In the genomic region with DNA sequence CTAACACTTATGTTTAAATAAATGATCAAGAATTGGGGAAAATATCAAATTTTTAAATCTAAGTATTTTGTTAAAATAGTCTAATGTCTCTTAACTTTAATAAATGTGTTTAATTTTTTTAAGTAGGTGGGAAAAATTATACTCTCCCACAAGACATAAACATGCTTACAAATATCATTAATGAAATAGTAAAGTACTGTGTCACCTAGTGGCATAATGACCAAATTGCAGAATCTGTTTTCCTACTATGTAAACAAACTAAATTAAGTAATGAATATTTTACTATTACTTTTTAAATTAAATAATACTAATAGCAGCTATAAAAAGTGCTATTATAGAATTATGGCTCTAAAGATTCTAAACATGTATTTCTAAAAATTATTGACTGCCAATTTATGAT, we compare ENCODE assay signal across 12 cellular contexts. TPM values are rescaled to one million over a fixed set of nuclear protein-coding genes. Genes with fewer than 3 reads are reported as not detected.
A peak's percentile ranks its signal among the peaks of the same experiment; 100 is the strongest.
DNase-seq lines count a peak whose midpoint lies in the region; ATAC-seq, FAIRE-seq and TF ChIP-seq lines count a peak whose summit lies in the region.
"Had no signal": no experiment of that assay in that cellular context is flagged by ENCODE, and none has a peak within 500 bp of the region (broad histone marks: within the 10 kb centered on the region; RNA-seq: fewer than 3 reads in every experiment).

No MANE protein-coding gene starts in this region.

- CTCF ChIA-PET in activated CD4-positive, alpha-beta T cell treated with anti-CD3 and anti-CD28 coated beads, Interleukin-2, amount 10 ng/mL, durations not matched to agents 7 days and 5 days (lab: Charles Lee): interaction anchor here (0.7 kb wide), 1 partner anchor 75 kb away, joined by 3 read pairs; no protein-coding TSS in a partner anchor

- no peaks in the 10 kb centered on the region for H3K9me3 Mint-ChIP-seq in activated CD4-positive, alpha-beta T cell treated with anti-CD3 and anti-CD28 coated beads, Interleukin-2, amount 10 ng/mL, durations not matched to agents 7 days and 5 days
- no peaks in the 10 kb centered on the region for H3K9me3 Mint-ChIP-seq in activated T-helper 1 cell treated with anti-CD3 and anti-CD28 coated beads, Interleukin-12 subunit alpha, Interleukin-12 subunit beta, Interleukin-2, Interleukin-4 antibody, amounts not matched to agents 30 ng/mL and 10 ng/mL and 1 ng/mL, durations not matched to agents 14 hours and 24 hours and 36 hours

- H3K4me1 Mint-ChIP-seq in activated CD4-positive, alpha-beta T cell treated with anti-CD3 and anti-CD28 coated beads, Interleukin-2, amount 10 ng/mL, durations not matched to agents 7 days and 5 days: no peaks in the 10 kb centered on the region
- H3K4me1 Mint-ChIP-seq in activated T-helper 1 cell treated with anti-CD3 and anti-CD28 coated beads, Interleukin-12 subunit alpha, Interleukin-12 subunit beta, Interleukin-2, Interleukin-4 antibody, amounts not matched to agents 30 ng/mL and 10 ng/mL and 1 ng/mL, durations not matched to agents 14 hours and 24 hours and 36 hours (ENCODE audit: low read depth): no peaks in the 10 kb centered on the region

- in situ Hi-C loops in SK-MEL-5 (cut with HindIII; ENCODE audit: low pct_unique_long_range_greater_than_20kb, low sequenced_read_pairs): no loop called here

- intact Hi-C loops in activated T-helper 1 cell treated with anti-CD3 and anti-CD28 coated beads, Interleukin-12 subunit alpha, Interleukin-12 subunit beta, Interleukin-2, Interleukin-4 antibody, amounts not matched to agents 30 ng/mL and 10 ng/mL and 1 ng/mL, durations not matched to agents 14 hours and 24 hours and 36 hours (cut with micrococcal nuclease): no loop called here
- intact Hi-C loops in sciatic nerve (cut with DNase I): no loop called here

- H3K27ac Mint-ChIP-seq in activated CD4-positive, alpha-beta T cell treated with anti-CD3 and anti-CD28 coated beads, Interleukin-2, amount 10 ng/mL, durations not matched to agents 7 days and 5 days: no peak overlapping the region
- H3K27ac Mint-ChIP-seq in activated T-helper 1 cell treated with anti-CD3 and anti-CD28 coated beads, Interleukin-12 subunit alpha, Interleukin-12 subunit beta, Interleukin-2, Interleukin-4 antibody, amounts not matched to agents 30 ng/mL and 10 ng/mL and 1 ng/mL, durations not matched to agents 14 hours and 24 hours and 36 hours: no peak overlapping the region

- POLR2A ChIA-PET in activated CD4-positive, alpha-beta T cell treated with anti-CD3 and anti-CD28 coated beads, Interleukin-2, amount 10 ng/mL, durations not matched to agents 7 days and 5 days (lab: Charles Lee): no interaction called here

- H3K36me3 Mint-ChIP-seq in activated CD4-positive, alpha-beta T cell treated with anti-CD3 and anti-CD28 coated beads, Interleukin-2, amount 10 ng/mL, durations not matched to agents 7 days and 5 days (ENCODE audit: low read depth): peaks cover 36% of the 10 kb centered on the region
- peaks cover 18% of the 10 kb centered on the region for H3K36me3 Mint-ChIP-seq in activated T-helper 1 cell treated with anti-CD3 and anti-CD28 coated beads, Interleukin-12 subunit alpha, Interleukin-12 subunit beta, Interleukin-2, Interleukin-4 antibody, amounts not matched to agents 30 ng/mL and 10 ng/mL and 1 ng/mL, durations not matched to agents 14 hours and 24 hours and 36 hours (ENCODE audit: low read depth)

- FAIRE-seq in islet of Langerhans (lab: Jason Lieb, UNC): peak; percentile 85
- FAIRE-seq: GM18507 had no signal

- ATAC-seq in GM19351 (IDR thresholded peaks at IDR 0.05; ENCODE audit: unreplicated experiment) (peak; percentile 68), sciatic nerve (no peak)
- ATAC-seq: left lobe of liver had no signal

- H3K27me3 Mint-ChIP-seq in activated CD4-positive, alpha-beta T cell treated with anti-CD3 and anti-CD28 coated beads, Interleukin-2, amount 10 ng/mL, durations not matched to agents 7 days and 5 days: no peaks in the 10 kb centered on the region
- H3K27me3 Mint-ChIP-seq in activated T-helper 1 cell treated with anti-CD3 and anti-CD28 coated beads, Interleukin-12 subunit alpha, Interleukin-12 subunit beta, Interleukin-2, Interleukin-4 antibody, amounts not matched to agents 30 ng/mL and 10 ng/mL and 1 ng/mL, durations not matched to agents 14 hours and 24 hours and 36 hours (ENCODE audit: insufficient read depth): no peaks in the 10 kb centered on the region

- H3K4me3 Mint-ChIP-seq in activated CD4-positive, alpha-beta T cell treated with anti-CD3 and anti-CD28 coated beads, Interleukin-2, amount 10 ng/mL, durations not matched to agents 7 days and 5 days: no peak overlapping the region
- no peak overlapping the region for H3K4me3 Mint-ChIP-seq in activated T-helper 1 cell treated with anti-CD3 and anti-CD28 coated beads, Interleukin-12 subunit alpha, Interleukin-12 subunit beta, Interleukin-2, Interleukin-4 antibody, amounts not matched to agents 30 ng/mL and 10 ng/mL and 1 ng/mL, durations not matched to agents 14 hours and 24 hours and 36 hours

- no peak for DNase-seq in AG09319 (ENCODE audit: extremely low read depth, low read depth)
- DNase-seq in SK-MEL-5 (ENCODE audit: low read depth, low spot score): peak; percentile 44
- DNase-seq in activated CD4-positive, alpha-beta T cell treated with anti-CD3 and anti-CD28 coated beads, Interleukin-2, amount 10 ng/mL, durations not matched to agents 7 days and 5 days: no peak
- no peak for DNase-seq in activated T-helper 1 cell treated with anti-CD3 and anti-CD28 coated beads, Interleukin-12 subunit alpha, Interleukin-12 subunit beta, Interleukin-2, Interleukin-4 antibody, amounts not matched to agents 30 ng/mL and 10 ng/mL and 1 ng/mL, durations not matched to agents 14 hours and 24 hours and 36 hours (ENCODE audit: low spot score)
- no peak for DNase-seq in sciatic nerve (ENCODE audit: low spot score)
- DNase-seq in hypothalamus (lab: John Stamatoyannopoulos, UW): no peak
- DNase-seq: NCI-H1417 treated with DMSO at 0.1 percent for 48 hours; stimulated activated CD8-positive, alpha-beta memory T cell treated with anti-CD3 and anti-CD28 coated beads, Interleukin-4, amount 100 ng/mL, for 48 hours had no signal

- peak; percentile 40 for TF ChIP-seq CTCF in AG09319 (IDR thresholded peaks at IDR 0.05; ENCODE audit: low read depth, low read length)

RNA-seq across cellular contexts. Expression of gene CHAC2, which starts 52.0 kb away (rescaled TPM):
- 7.4 and 8.1 TPM in 2 replicates for total RNA-seq in SK-MEL-5 (2014; rRNA removed; shearing (Covaris generic))
- 9.9 and 10.3 TPM in 2 replicates for polyA plus RNA-seq in SK-MEL-5 (2015; cell fraction: cytosol; rRNA removed)
- 3.7 and 4.6 TPM in 2 replicates for polyA plus RNA-seq in SK-MEL-5 (2015; cell fraction: nucleus; rRNA removed)
- 10 to 100 TPM; 12.3 to 12.6 TPM for total RNA-seq in activated CD4-positive, alpha-beta T cell treated with anti-CD3 and anti-CD28 coated beads, Interleukin-2, amount 10 ng/mL, durations not matched to agents 7 days and 5 days
- 24.1 and 25.6 TPM in 2 replicates for total RNA-seq in activated T-helper 1 cell treated with anti-CD3 and anti-CD28 coated beads, Interleukin-12 subunit alpha, Interleukin-12 subunit beta, Interleukin-2, Interleukin-4 antibody, amounts not matched to agents 30 ng/mL and 10 ng/mL and 1 ng/mL, durations not matched to agents 14 hours and 24 hours and 36 hours
- 0.80 TPM for total RNA-seq in sciatic nerve
